ENCODE assay signal across 1 cellular context in the genomic region with DNA sequence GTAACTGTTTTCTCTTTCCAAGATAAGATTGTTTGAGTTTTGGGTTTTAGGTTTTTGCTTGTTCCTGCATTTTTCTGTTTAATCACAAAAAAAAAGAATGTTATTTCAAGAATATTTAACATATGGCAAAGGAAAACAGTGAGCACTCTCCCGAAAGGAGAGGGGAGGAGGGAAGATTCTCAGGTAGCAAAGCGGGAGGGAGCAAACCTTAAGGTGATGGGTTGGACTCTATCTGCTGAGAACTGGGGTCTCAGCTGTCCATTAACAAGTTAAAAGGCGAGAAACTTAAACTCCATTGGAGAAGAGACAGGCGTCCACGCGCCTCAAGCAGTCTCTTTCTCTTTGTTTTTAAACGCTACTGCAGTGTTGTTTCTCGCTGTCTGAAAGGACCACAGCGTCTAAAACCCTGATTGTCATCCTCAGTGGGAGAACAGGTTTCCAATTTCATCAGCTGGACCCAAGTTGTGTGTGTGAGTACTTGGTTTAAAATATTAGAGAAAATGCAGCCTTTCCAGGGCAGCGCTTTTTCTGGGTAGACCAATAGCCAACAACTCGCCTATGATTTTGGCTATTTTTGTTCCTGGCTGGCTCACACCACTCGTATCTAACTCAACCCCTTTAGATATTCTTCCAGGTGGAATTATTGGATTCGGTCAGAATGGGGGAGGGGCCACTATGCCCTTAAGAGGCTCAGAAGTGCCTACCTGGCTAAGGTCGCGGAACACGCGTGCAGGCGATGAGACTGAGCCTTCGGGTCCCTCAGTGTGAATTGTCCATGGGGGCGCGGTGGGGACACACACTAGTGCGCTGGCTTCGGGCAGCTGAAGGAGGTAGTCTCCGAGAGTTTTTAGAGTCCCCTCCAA.
TF ChIP-seq lines count a peak whose summit lies in the region.

No MANE protein-coding gene starts in this region.

TF ChIP-seq in GM23338, 12 proteins besides CTCF, POLR2A, EP300 and RAD21 (continued from another document):
- TF ChIP-seq REST (IDR thresholded peaks at IDR 0.05; ENCODE audit: unreplicated experiment) (no peak), JUNB (IDR thresholded peaks at IDR 0.05; ENCODE audit: unreplicated experiment) (no peak), NANOG (IDR thresholded peaks at IDR 0.05; ENCODE audit: borderline replicate concordance) (no peak), EZH2phosphoT487 (IDR thresholded peaks at IDR 0.05; ENCODE audit: unreplicated experiment) (peak; percentile 54), STAT1 (IDR thresholded peaks at IDR 0.05; ENCODE audit: unreplicated experiment) (no peak), EZH2 (IDR thresholded peaks at IDR 0.05; ENCODE audit: low read depth, unreplicated experiment) (peak; percentile 70), POLR2AphosphoS5 (IDR thresholded peaks at IDR 0.05; ENCODE audit: low read depth) (no peak)
- TF ChIP-seq, protein P1, sequence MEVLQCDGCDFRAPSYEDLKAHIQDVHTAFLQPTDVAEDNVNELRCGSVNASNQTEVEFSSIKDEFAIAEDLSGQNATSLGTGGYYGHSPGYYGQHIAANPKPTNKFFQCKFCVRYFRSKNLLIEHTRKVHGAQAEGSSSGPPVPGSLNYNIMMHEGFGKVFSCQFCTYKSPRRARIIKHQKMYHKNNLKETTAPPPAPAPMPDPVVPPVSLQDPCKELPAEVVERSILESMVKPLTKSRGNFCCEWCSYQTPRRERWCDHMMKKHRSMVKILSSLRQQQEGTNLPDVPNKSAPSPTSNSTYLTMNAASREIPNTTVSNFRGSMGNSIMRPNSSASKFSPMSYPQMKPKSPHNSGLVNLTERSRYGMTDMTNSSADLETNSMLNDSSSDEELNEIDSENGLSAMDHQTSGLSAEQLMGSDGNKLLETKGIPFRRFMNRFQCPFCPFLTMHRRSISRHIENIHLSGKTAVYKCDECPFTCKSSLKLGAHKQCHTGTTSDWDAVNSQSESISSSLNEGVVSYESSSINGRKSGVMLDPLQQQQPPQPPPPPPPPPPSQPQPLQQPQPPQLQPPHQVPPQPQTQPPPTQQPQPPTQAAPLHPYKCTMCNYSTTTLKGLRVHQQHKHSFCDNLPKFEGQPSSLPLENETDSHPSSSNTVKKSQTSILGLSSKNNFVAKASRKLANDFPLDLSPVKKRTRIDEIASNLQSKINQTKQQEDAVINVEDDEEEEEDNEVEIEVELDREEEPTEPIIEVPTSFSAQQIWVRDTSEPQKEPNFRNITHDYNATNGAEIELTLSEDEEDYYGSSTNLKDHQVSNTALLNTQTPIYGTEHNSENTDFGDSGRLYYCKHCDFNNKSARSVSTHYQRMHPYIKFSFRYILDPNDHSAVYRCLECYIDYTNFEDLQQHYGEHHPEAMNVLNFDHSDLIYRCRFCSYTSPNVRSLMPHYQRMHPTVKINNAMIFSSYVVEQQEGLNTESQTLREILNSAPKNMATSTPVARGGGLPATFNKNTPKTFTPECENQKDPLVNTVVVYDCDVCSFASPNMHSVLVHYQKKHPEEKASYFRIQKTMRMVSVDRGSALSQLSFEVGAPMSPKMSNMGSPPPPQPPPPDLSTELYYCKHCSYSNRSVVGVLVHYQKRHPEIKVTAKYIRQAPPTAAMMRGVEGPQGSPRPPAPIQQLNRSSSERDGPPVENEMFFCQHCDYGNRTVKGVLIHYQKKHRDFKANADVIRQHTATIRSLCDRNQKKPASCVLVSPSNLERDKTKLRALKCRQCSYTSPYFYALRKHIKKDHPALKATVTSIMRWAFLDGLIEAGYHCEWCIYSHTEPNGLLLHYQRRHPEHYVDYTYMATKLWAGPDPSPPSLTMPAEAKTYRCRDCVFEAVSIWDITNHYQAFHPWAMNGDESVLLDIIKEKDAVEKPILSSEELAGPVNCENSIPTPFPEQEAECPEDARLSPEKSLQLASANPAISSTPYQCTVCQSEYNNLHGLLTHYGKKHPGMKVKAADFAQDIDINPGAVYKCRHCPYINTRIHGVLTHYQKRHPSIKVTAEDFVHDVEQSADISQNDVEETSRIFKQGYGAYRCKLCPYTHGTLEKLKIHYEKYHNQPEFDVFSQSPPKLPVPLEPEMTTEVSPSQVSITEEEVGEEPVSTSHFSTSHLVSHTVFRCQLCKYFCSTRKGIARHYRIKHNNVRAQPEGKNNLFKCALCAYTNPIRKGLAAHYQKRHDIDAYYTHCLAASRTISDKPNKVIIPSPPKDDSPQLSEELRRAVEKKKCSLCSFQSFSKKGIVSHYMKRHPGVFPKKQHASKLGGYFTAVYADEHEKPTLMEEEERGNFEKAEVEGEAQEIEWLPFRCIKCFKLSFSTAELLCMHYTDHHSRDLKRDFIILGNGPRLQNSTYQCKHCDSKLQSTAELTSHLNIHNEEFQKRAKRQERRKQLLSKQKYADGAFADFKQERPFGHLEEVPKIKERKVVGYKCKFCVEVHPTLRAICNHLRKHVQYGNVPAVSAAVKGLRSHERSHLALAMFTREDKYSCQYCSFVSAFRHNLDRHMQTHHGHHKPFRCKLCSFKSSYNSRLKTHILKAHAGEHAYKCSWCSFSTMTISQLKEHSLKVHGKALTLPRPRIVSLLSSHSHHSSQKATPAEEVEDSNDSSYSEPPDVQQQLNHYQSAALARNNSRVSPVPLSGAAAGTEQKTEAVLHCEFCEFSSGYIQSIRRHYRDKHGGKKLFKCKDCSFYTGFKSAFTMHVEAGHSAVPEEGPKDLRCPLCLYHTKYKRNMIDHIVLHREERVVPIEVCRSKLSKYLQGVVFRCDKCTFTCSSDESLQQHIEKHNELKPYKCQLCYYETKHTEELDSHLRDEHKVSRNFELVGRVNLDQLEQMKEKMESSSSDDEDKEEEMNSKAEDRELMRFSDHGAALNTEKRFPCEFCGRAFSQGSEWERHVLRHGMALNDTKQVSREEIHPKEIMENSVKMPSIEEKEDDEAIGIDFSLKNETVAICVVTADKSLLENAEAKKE (CRISPR knock-in tag; IDR thresholded peaks at IDR 0.05), result no peak
- TF ChIP-seq, protein P2, sequence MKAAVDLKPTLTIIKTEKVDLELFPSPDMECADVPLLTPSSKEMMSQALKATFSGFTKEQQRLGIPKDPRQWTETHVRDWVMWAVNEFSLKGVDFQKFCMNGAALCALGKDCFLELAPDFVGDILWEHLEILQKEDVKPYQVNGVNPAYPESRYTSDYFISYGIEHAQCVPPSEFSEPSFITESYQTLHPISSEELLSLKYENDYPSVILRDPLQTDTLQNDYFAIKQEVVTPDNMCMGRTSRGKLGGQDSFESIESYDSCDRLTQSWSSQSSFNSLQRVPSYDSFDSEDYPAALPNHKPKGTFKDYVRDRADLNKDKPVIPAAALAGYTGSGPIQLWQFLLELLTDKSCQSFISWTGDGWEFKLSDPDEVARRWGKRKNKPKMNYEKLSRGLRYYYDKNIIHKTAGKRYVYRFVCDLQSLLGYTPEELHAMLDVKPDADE (IDR thresholded peaks at IDR 0.05), result no peak
